In the genomic region with DNA sequence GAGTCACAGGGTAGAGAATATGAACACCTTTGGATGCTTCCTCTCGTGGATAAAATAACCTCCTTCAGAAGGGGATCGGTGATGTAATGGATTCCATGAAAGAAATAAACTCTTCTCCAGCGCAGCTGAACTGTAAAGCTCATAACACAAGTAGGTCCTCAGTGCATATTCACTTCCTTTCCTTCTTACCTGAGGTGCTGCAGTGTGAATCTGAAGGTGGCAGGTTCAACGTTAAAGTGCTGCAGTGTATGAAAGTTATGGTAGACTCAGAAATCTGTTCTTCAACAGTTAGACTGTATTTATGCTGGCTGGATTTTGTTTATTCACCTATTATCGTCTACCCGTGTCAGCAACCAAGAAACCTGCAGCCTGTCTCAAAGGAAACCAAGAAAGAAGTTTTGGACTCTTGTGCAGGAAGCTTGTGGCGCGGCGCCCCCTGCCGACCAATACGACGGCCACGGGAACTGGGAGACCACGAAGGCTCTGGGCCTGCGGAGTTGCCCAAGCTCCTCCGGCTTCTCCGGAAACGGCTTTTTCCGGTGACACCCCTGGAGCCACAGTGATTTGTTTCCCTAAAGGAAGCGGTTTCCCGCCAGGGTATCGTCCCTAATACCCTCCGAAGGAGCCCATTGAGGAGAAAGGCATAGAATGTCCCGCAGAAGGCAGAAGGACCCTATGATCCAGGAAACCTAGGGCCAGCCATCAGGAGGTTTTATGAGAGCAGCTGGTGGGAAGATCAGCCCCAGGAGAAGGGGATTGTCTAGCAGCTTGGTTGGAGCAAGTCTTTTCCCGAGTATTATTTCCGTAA, we compare ENCODE assay signal across 8 cellular contexts. TPM values are rescaled to one million over a fixed set of nuclear protein-coding genes. Genes with fewer than 3 reads are reported as not detected.
A peak's percentile ranks its signal among the peaks of the same experiment; 100 is the strongest.
DNase-seq lines count a peak whose midpoint lies in the region; ATAC-seq and TF ChIP-seq lines count a peak whose summit lies in the region.

No MANE protein-coding gene starts in this region.

- peaks cover 19% of the 10 kb centered on the region in 2 donors for H3K27me3 Mint-ChIP-seq in T-cell

- no peaks in the 10 kb centered on the region for H3K36me3 Mint-ChIP-seq in T-cell

- CTCF ChIA-PET in T-cell (lab: Charles Lee), result interaction anchor here in 1 of 2 donors (0.5 to 2.4 kb wide), 7 partner anchors 14 to 225 kb away, joined by 3 to 11 read pairs (median 4); no protein-coding TSS in a partner anchor

- no peak overlapping the region for H3K27ac ChIP-seq in hepatocyte

- peak overlapping the region; percentile 13 to 31 (median 15) for H3K4me3 Mint-ChIP-seq in T-cell

- no peaks in the 10 kb centered on the region for H4K20me1 ChIP-seq in hepatocyte (ENCODE audit: insufficient read depth, poor library complexity, severe bottlenecking)

- H3K36me3 ChIP-seq in adipocyte (ENCODE audit: control insufficient read depth, insufficient read depth, low read length, severe bottlenecking), result no peaks in the 10 kb centered on the region
- no peaks in the 10 kb centered on the region for H3K36me3 ChIP-seq in hepatocyte (replicated peaks; ENCODE audit: insufficient read depth, low read depth)

- ATAC-seq in HG03432 (IDR thresholded peaks at IDR 0.05; ENCODE audit: unreplicated experiment), result peak; percentile 87
- ATAC-seq in T-cell (replicated peaks in 1 of 4), result peak; percentile 79 to 92 (median 84)
- ATAC-seq in sciatic nerve, result peak; percentile 94

- intact Hi-C loops in sciatic nerve (cut with DNase I), result no loop called here

- 26% methylated on average over 26 of the region's 26 CpGs for WGBS in hepatocyte (ENCODE audit: low lambda C conversion rate, missing lambda C conversion rate)

- H2AFZ ChIP-seq in hepatocyte, result peak overlapping the region; percentile 85

- DNase-seq in NCI-H146 (lab: John Stamatoyannopoulos, UW) (peak; percentile 11), NCI-H146 treated with DMSO at 0.1 percent for 48 hours (lab: John Stamatoyannopoulos, UW; ENCODE audit: unreplicated experiment) (no peak), T-cell (peak; percentile 32 to 79 (median 66)), adipocyte (ENCODE audit: low read depth) (peak; percentile 24), hepatocyte (ENCODE audit: low spot score) (peak; percentile 85), sciatic nerve (ENCODE audit: low spot score) (peak; percentile 92), NCI-H1048 (lab: John Stamatoyannopoulos, UW) (no peak)

- H3K4me1 ChIP-seq in adipocyte (ENCODE audit: control insufficient read depth, insufficient read depth, low read length) (peaks cover 3% of the 10 kb centered on the region), hepatocyte (ENCODE audit: insufficient read depth) (no peaks in the 10 kb centered on the region)

- peak overlapping the region; percentile 50 for H3K4me2 ChIP-seq in hepatocyte

- peaks cover 9 to 14% (median 9%) of the 10 kb centered on the region in 3 donors for H3K4me1 Mint-ChIP-seq in T-cell

- POLR2A ChIA-PET in T-cell (lab: Charles Lee), result no interaction called here

- H3K27me3 ChIP-seq in adipocyte (replicated peaks; ENCODE audit: control insufficient read depth, insufficient read depth, low read length), result peaks cover 24% of the 10 kb centered on the region
- H3K27me3 ChIP-seq in hepatocyte, result no peaks in the 10 kb centered on the region

- H3K9me3 ChIP-seq in adipocyte (ENCODE audit: control insufficient read depth, low read length), result peaks cover 5% of the 10 kb centered on the region
- H3K9me3 ChIP-seq in hepatocyte (ENCODE audit: low read depth), result no peaks in the 10 kb centered on the region

- peak; percentile 83 for TF ChIP-seq CTCF in hepatocyte (IDR thresholded peaks at IDR 0.05; ENCODE audit: poor library complexity)

- peak overlapping the region; percentile 27 for H3K9ac ChIP-seq in adipocyte (ENCODE audit: low read length)

- H3K79me2 ChIP-seq in hepatocyte, result no peaks in the 10 kb centered on the region

- H3K9me2 ChIP-seq in hepatocyte (replicated peaks; ENCODE audit: insufficient read depth), result no peaks in the 10 kb centered on the region

- H3K4me3 ChIP-seq in adipocyte (ENCODE audit: low read length), result peak overlapping the region; percentile 57
- H3K4me3 ChIP-seq in hepatocyte, result no peak overlapping the region

- no peak overlapping the region for H3K27ac Mint-ChIP-seq in T-cell

- H3K9me3 Mint-ChIP-seq in T-cell, result no peaks in the 10 kb centered on the region

RNA-seq across cellular contexts. Expression of gene RNASE3, which starts 17.6 kb away (rescaled TPM):
- total RNA-seq in T-cell (not detected), hepatocyte (1.4 TPM in 1 of 2 replicates, not detected in the other), sciatic nerve (0.71 TPM)
- 0.50 and 0.52 TPM in 2 replicates for polyA plus RNA-seq in hepatocyte

Comparison
In these comparisons a context has a peak if more than half of its experiments do, and no peak if none do; other contexts are left out.
1. DNase-seq: peak in NCI-H146 (single experiment), T-cell (34 of 34), adipocyte (single experiment), hepatocyte (single experiment) and sciatic nerve (single experiment); none in NCI-H146 treated with DMSO at 0.1 percent for 48 hours (single experiment) and NCI-H1048 (single experiment).
2. Peak in every context shown above with its lines, with median percentiles within 50 percentile points of each other: ATAC-seq.